In genomic region chr11:117876341-117877119, GRCh38 we compare ENCODE assay signal across 8 cellular contexts. TPM values are rescaled to one million over a fixed set of nuclear protein-coding genes. Genes with fewer than 3 reads are reported as not detected.
A peak's percentile ranks its signal among the peaks of the same experiment; 100 is the strongest.
DNase-seq lines count a peak whose midpoint lies in the region; ATAC-seq and TF ChIP-seq lines count a peak whose summit lies in the region.

Gene FXYD6, minus strand, starts transcription at chr11:117876658. Its CDS starts 33,882 bp downstream, at chr11:117842776.

- H3K27ac ChIP-seq in liver (ENCODE audit: low read depth in 1 of 2, low read length in 2 of 2) (peak within 1 kb of the TSS; percentile 61 to 77), stomach (peak within 1 kb of the TSS; percentile 16 to 90 (median 69))

- H3K4me1 ChIP-seq in HAP-1, result peaks cover 17% of the 10 kb centered on the region
- peaks cover 0 to 15% (median 8%) of the 10 kb centered on the region in 4 donors for H3K4me1 ChIP-seq in liver (ENCODE audit: control insufficient read depth in 4 of 4, insufficient read depth in 4 of 4, low read length in 3 of 4)
- H3K4me1 ChIP-seq in stomach, result peaks cover 31 to 70% (median 45%) of the 10 kb centered on the region in 4 donors

- H3K36me3 ChIP-seq in HAP-1 (replicated peaks), result no peaks in the 10 kb centered on the region
- H3K36me3 ChIP-seq in liver (ENCODE audit: control insufficient read depth in 4 of 4, insufficient read depth in 3 of 4, low read depth in 1 of 4, low read length in 3 of 4), result no peaks in the 10 kb centered on the region
- no peaks in the 10 kb centered on the region for H3K36me3 ChIP-seq in stomach

- H3K27me3 ChIP-seq in HAP-1 (ENCODE audit: low read depth), result no peaks in the 10 kb centered on the region
- peaks cover 0 to 16% (median 1%) of the 10 kb centered on the region in 4 donors for H3K27me3 ChIP-seq in liver (ENCODE audit: control insufficient read depth in 4 of 4, insufficient read depth in 4 of 4, low read length in 3 of 4)
- peaks cover 0 to 84% (median 37%) of the 10 kb centered on the region in 3 donors for H3K27me3 ChIP-seq in stomach

- H3K4me3 ChIP-seq in HAP-1, result peak within 1 kb of the TSS; percentile 91
- H3K4me3 ChIP-seq in liver (ENCODE audit: low read depth in 1 of 3, low read length in 3 of 3), result peak within 1 kb of the TSS in 2 of 3 donors; percentile 43 to 44
- peak within 1 kb of the TSS; percentile 54 to 61 (median 59) for H3K4me3 ChIP-seq in stomach

- peak within 1 kb of the TSS in 1 of 2 donors; percentile 22 for H3K9ac ChIP-seq in liver (ENCODE audit: low read depth in 1 of 2, low read length in 2 of 2)

- in situ Hi-C loops in HAP-1 (cut with MboI; ENCODE audit: low sequenced_read_pairs), result no loop called here

- TF ChIP-seq EP300 in stomach (IDR thresholded peaks at IDR 0.05), result no peak

- 2% methylated on average over 63 of the region's 63 CpGs for WGBS in liver
- 0 to 1% (median 1%) methylated on average over 25 to 61 of the region's 63 CpGs for WGBS in stomach, 5 donors

- peak; percentile 74 to 86 for DNase-seq in HAP-1 (ENCODE audit: low spot score in 2 of 2)
- DNase-seq in NCI-H69 (lab: John Stamatoyannopoulos, UW), result peak; percentile 97
- DNase-seq in cerebellum (ENCODE audit: low spot score), result peak; percentile 78
- DNase-seq in stomach, result no peak
- no peak for DNase-seq in AML-193 (lab: John Stamatoyannopoulos, UW)

- H3K9me3 ChIP-seq in HAP-1, result no peaks in the 10 kb centered on the region
- no peaks in the 10 kb centered on the region for H3K9me3 ChIP-seq in liver (ENCODE audit: control insufficient read depth in 4 of 4, low read length in 3 of 4)
- no peaks in the 10 kb centered on the region for H3K9me3 ChIP-seq in stomach

- TF ChIP-seq CTCF in liver (IDR thresholded peaks at IDR 0.05; ENCODE audit: low read depth, low read length, missing input control), result no peak
- TF ChIP-seq CTCF in stomach (IDR thresholded peaks at IDR 0.05), result no peak

- intact Hi-C loops in stomach (cut with DNase I; ENCODE audit: low total_unique reads), result no loop called here

- TF ChIP-seq RAD21 in liver (IDR thresholded peaks at IDR 0.05), result no peak

- ATAC-seq in HG03442 (IDR thresholded peaks at IDR 0.05; ENCODE audit: unreplicated experiment), result no peak
- ATAC-seq in HG03139 (IDR thresholded peaks at IDR 0.05; ENCODE audit: unreplicated experiment), result no peak

- TF ChIP-seq POLR2A in stomach (IDR thresholded peaks at IDR 0.05), result no peak

TF ChIP-seq in liver, 16 proteins besides CTCF, POLR2A, EP300 and RAD21:
- TF ChIP-seq TAF1 (conservative IDR thresholded peaks at IDR 0.05) (no peak), REST (IDR thresholded peaks at IDR 0.05) (no peak), EGR1 (IDR thresholded peaks at IDR 0.05; ENCODE audit: low read depth in 2 of 2) (no peak), ZBTB33 (IDR thresholded peaks at IDR 0.05) (no peak), ATF3 (IDR thresholded peaks at IDR 0.05) (no peak), FOXA1 (IDR thresholded peaks at IDR 0.05) (no peak)

RNA-seq across cellular contexts. Expression of gene FXYD6, which starts in this region (rescaled TPM):
- 93.6 TPM for total RNA-seq in cerebellum
- 1 to 10 TPM; 4.7 to 6.5 TPM for total RNA-seq in liver
- polyA plus RNA-seq in liver, result 10 to 100 TPM; 18.1 to 22.5 TPM
- 100 to 1,000 TPM in 1 of 5 donors, 10 to 100 TPM in 4; 12.7 to 187 (median 47.0) TPM for total RNA-seq in stomach
- polyA plus RNA-seq in stomach, result 10 to 100 TPM; 22.5 to 39.4 (median 25.6) TPM

Comparison
In these comparisons a context has a peak if more than half of its experiments do, and no peak if none do; other contexts are left out.
1. DNase-seq: peak in HAP-1 (2 of 2), NCI-H69 (single experiment) and cerebellum (single experiment); none in stomach (single experiment) and AML-193 (0 of 2).
2. Peak in every context shown above with its lines, with median percentiles within 50 percentile points of each other: H3K4me3 ChIP-seq.